In genomic region chr11:67431346-67432249, GRCh38 we compare ENCODE assay signal across 24 cellular contexts. TPM values are rescaled to one million over a fixed set of nuclear protein-coding genes. Genes with fewer than 3 reads are reported as not detected.
DNase-seq lines count a peak whose midpoint lies in the region; ATAC-seq, FAIRE-seq and TF ChIP-seq lines count a peak whose summit lies in the region.
"Had no signal": no experiment of that assay in that cellular context is flagged by ENCODE, and none has a peak within 500 bp of the region (broad histone marks: within the 10 kb centered on the region; RNA-seq: fewer than 3 reads in every experiment).

No MANE protein-coding gene starts in this region.

- H3K79me2 ChIP-seq in K562 (ENCODE audit: control insufficient read depth, insufficient read depth, low read length), result peaks cover 25% of the 10 kb centered on the region
- H3K79me2 ChIP-seq in trophoblast cell (ENCODE audit: control insufficient read depth, insufficient read depth, low read length, poor library complexity), result peaks cover 5% of the 10 kb centered on the region

- no peak for DNase-seq in activated CD8-positive, alpha-beta memory T cell treated with anti-CD3 and anti-CD28 coated beads, Interleukin-2, amount 10 ng/mL, durations not matched to agents 7 days and 5 days
- no peak for DNase-seq in activated CD8-positive, alpha-beta memory T cell treated with anti-CD3 and anti-CD28 coated beads, Interleukin-2, amount 50 U/mL, for 48 hours
- no peak for DNase-seq in RWPE1 (ENCODE audit: low spot score)
- DNase-seq in K562 (ENCODE audit: extremely low read depth in 1 of 4, low spot score in 3 of 4), result no peak
- peak; percentile 30 to 32 for DNase-seq in trophoblast cell
- no peak for DNase-seq in SK-N-DZ (ENCODE audit: low spot score)
- DNase-seq: activated CD4-positive, CD25-positive, alpha-beta regulatory T cell; COR-L47; cortex of kidney; erythroblast; GOT3; NCI-H1417 treated with DMSO at 0.1 percent for 48 hours; NCI-H2171 treated with DMSO at 0.1 percent for 48 hours; NCI-H82; SW 1271 had no signal

- TF ChIP-seq POLR2A in K562 (conservative IDR thresholded peaks at IDR 0.05), result no peak

- TF ChIP-seq EP300 in K562 (IDR thresholded peaks at IDR 0.05; ENCODE audit: low read length), result no peak

- ATAC-seq in activated CD8-positive, alpha-beta memory T cell treated with anti-CD3 and anti-CD28 coated beads, Interleukin-2, amount 10 ng/mL, durations not matched to agents 7 days and 5 days, result no peak
- ATAC-seq in K562, result no peak
- ATAC-seq in HG02610 (IDR thresholded peaks at IDR 0.05; ENCODE audit: unreplicated experiment), result no peak
- ATAC-seq in HG02884 (IDR thresholded peaks at IDR 0.05; ENCODE audit: unreplicated experiment), result no peak
- ATAC-seq: gastroesophageal sphincter had no signal

- H3K36me3 Mint-ChIP-seq in activated CD8-positive, alpha-beta memory T cell treated with anti-CD3 and anti-CD28 coated beads, Interleukin-2, amount 10 ng/mL, durations not matched to agents 7 days and 5 days, result peaks cover 34% of the 10 kb centered on the region

- H3K14ac ChIP-seq in trophoblast cell (ENCODE audit: low read length), result no peak overlapping the region

- WGBS in K562 (ENCODE audit: insufficient coverage, low coverage, missing lambda C conversion rate), result 93% methylated on average over 22 of the region's 24 CpGs
- WGBS in trophoblast cell (ENCODE audit: extremely low coverage, insufficient coverage, insufficient read length), result no CpG with 5 or more reads among the region's 24 CpGs

- no peak overlapping the region for H4K8ac ChIP-seq in trophoblast cell (ENCODE audit: low read depth, low read length)

- no peak overlapping the region for H3K18ac ChIP-seq in trophoblast cell (ENCODE audit: low read length)

- no peak for TF ChIP-seq RAD21 in K562 (CRISPR knock-in tag; conservative IDR thresholded peaks at IDR 0.05 in 1 of 2, IDR thresholded peaks at IDR 0.05 in 1 of 2)

- H3K9me3 ChIP-seq in K562 (replicated peaks; ENCODE audit: control insufficient read depth, insufficient read depth, low read depth, low read length), result no peaks in the 10 kb centered on the region
- no peaks in the 10 kb centered on the region for H3K9me3 ChIP-seq in trophoblast cell (ENCODE audit: insufficient read depth, low read depth, low read length)
- H3K9me3 ChIP-seq: ascending aorta, gastroesophageal sphincter had no signal

- H3K4me1 ChIP-seq in K562 (replicated peaks in 1 of 2; ENCODE audit: control insufficient read depth in 2 of 2, insufficient read depth in 2 of 2, low read length in 2 of 2), result peaks cover 22 to 62% of the 10 kb centered on the region in 2 experiments
- peaks cover 6 to 22% of the 10 kb centered on the region in 2 experiments for H3K4me1 ChIP-seq in trophoblast cell (ENCODE audit: control insufficient read depth in 1 of 2, insufficient read depth in 2 of 2, low read length in 2 of 2)

- H3K23ac ChIP-seq in trophoblast cell (ENCODE audit: low read length), result no peak overlapping the region

- no peak overlapping the region for H3K4me3 Mint-ChIP-seq in activated CD8-positive, alpha-beta memory T cell treated with anti-CD3 and anti-CD28 coated beads, Interleukin-2, amount 10 ng/mL, durations not matched to agents 7 days and 5 days

- H3K9me1 ChIP-seq in K562 (ENCODE audit: control insufficient read depth, insufficient read depth, low read length), result peaks cover 7% of the 10 kb centered on the region

- no TSS peak for BruUV-seq in K562 (replicated peaks; lab: Mats Ljungman, UMichigan)

- no peak overlapping the region for H2BK120ac ChIP-seq in trophoblast cell (ENCODE audit: insufficient read depth, low read length, poor library complexity)

- peak overlapping the region; percentile 87; the same call in 1 of the 2 replicates for H3K27ac ChIP-seq in RWPE1
- no peak overlapping the region for H3K27ac ChIP-seq in K562 (ENCODE audit: extremely low read depth, low read depth, low read length)
- H3K27ac ChIP-seq in trophoblast cell (ENCODE audit: low read depth, low read length), result no peak overlapping the region
- H3K27ac ChIP-seq: ascending aorta, gastroesophageal sphincter had no signal

- no peaks in the 10 kb centered on the region for H3K27me3 Mint-ChIP-seq in activated CD8-positive, alpha-beta memory T cell treated with anti-CD3 and anti-CD28 coated beads, Interleukin-2, amount 10 ng/mL, durations not matched to agents 7 days and 5 days

- CTCF ChIA-PET in activated CD8-positive, alpha-beta memory T cell treated with anti-CD3 and anti-CD28 coated beads, Interleukin-2, amount 10 ng/mL, durations not matched to agents 7 days and 5 days (lab: Charles Lee), result interaction anchor here (8.0 kb wide), 1 partner anchor 29 kb away, joined by 96 read pairs; the partner anchor contains the start of genes PPP1CA and TBC1D10C
- CTCF ChIA-PET in RWPE1 (lab: Yijun Ruan, JAX) (interaction anchor here (0.7 kb wide), 1 partner anchor 8 kb away, joined by 4 read pairs; no protein-coding TSS in a partner anchor), K562 (lab: Yijun Ruan, JAX; ENCODE audit: low intra/inter-chr PET ratio) (no interaction called here)

- no peak overlapping the region for H4K12ac ChIP-seq in trophoblast cell (ENCODE audit: low read depth, low read length)

- H2AK5ac ChIP-seq in trophoblast cell (ENCODE audit: low read length), result no peak overlapping the region

- no peak for FAIRE-seq in K562 (lab: Jason Lieb, UNC)
- FAIRE-seq: RCC 7860 had no signal

- intact Hi-C loops in K562 (cut with micrococcal nuclease), result no loop called here

- POLR2A ChIA-PET in RWPE1 (lab: Yijun Ruan, JAX; ENCODE audit: low non-redundant PET), result interaction anchor here (0.6 kb wide), 1 partner anchor 12 kb away, joined by 3 read pairs; the partner anchor contains the start of gene CORO1B
- POLR2A ChIA-PET in K562 (lab: Yijun Ruan, JAX), result interaction anchor here (1.1 to 3.6 kb wide), 2 partner anchors 6 to 10 kb away, joined by 3 to 21 read pairs; partner anchors contain the start of gene PTPRCAP

- no peak overlapping the region for H4K91ac ChIP-seq in trophoblast cell (ENCODE audit: low read depth, low read length)

- H2BK12ac ChIP-seq in trophoblast cell (ENCODE audit: low read length), result no peak overlapping the region

- no peak overlapping the region for H3K4me2 ChIP-seq in K562 (ENCODE audit: insufficient read depth, low read length)
- no peak overlapping the region for H3K4me2 ChIP-seq in trophoblast cell (ENCODE audit: low read length)

- in situ Hi-C loops in K562 (cut with MboI), result no loop called here

- H2AFZ ChIP-seq in K562 (ENCODE audit: low read depth, low read length) (no peak overlapping the region), trophoblast cell (ENCODE audit: insufficient read depth, low read length, poor library complexity) (no peak overlapping the region)

- no peaks in the 10 kb centered on the region for H3K9me3 Mint-ChIP-seq in activated CD8-positive, alpha-beta memory T cell treated with anti-CD3 and anti-CD28 coated beads, Interleukin-2, amount 10 ng/mL, durations not matched to agents 7 days and 5 days (ENCODE audit: low read depth)

- no peak overlapping the region for H2BK5ac ChIP-seq in trophoblast cell (ENCODE audit: low read depth, low read length, poor library complexity)

- H3K27ac Mint-ChIP-seq in activated CD8-positive, alpha-beta memory T cell treated with anti-CD3 and anti-CD28 coated beads, Interleukin-2, amount 10 ng/mL, durations not matched to agents 7 days and 5 days, result peak overlapping the region; percentile 41

- H3K4ac ChIP-seq in trophoblast cell (ENCODE audit: low read depth, low read length), result no peak overlapping the region

- H3K27me3 ChIP-seq in K562 (ENCODE audit: control insufficient read depth in 2 of 2, insufficient read depth in 2 of 2, low read length in 2 of 2), result no peaks in the 10 kb centered on the region
- no peaks in the 10 kb centered on the region for H3K27me3 ChIP-seq in trophoblast cell (ENCODE audit: insufficient read depth, low read length)
- H3K27me3 ChIP-seq: ascending aorta, gastroesophageal sphincter had no signal

- H3K79me1 ChIP-seq in trophoblast cell (ENCODE audit: low read length), result peaks cover 11% of the 10 kb centered on the region

- H3K9ac ChIP-seq in K562 (ENCODE audit: insufficient read depth in 1 of 2, low read depth in 2 of 2, low read length in 2 of 2), result peak overlapping the region in 1 of 2 experiments; percentile 48; a peak in 1 of 4 replicates
- H3K9ac ChIP-seq in trophoblast cell (ENCODE audit: low read length), result no peak overlapping the region

- H3K36me3 ChIP-seq in K562 (ENCODE audit: control insufficient read depth, insufficient read depth, low read length), result peaks cover 70% of the 10 kb centered on the region; the same call in 2 of the 3 replicates
- peaks cover 60 to 62% of the 10 kb centered on the region in 2 experiments for H3K36me3 ChIP-seq in trophoblast cell (ENCODE audit: control insufficient read depth in 1 of 2, insufficient read depth in 2 of 2, low read length in 2 of 2)

- peaks cover 68% of the 10 kb centered on the region for H3K4me1 Mint-ChIP-seq in activated CD8-positive, alpha-beta memory T cell treated with anti-CD3 and anti-CD28 coated beads, Interleukin-2, amount 10 ng/mL, durations not matched to agents 7 days and 5 days

- H3K4me3 ChIP-seq in K562, result no peak overlapping the region
- H3K4me3 ChIP-seq in trophoblast cell (ENCODE audit: low read depth, low read length), result no peak overlapping the region
- H3K4me3 ChIP-seq: ascending aorta, gastroesophageal sphincter had no signal

- no peaks in the 10 kb centered on the region for H4K20me1 ChIP-seq in K562 (replicated peaks; ENCODE audit: control insufficient read depth, insufficient read depth, low read length)

- TF ChIP-seq CTCF in RWPE1 (conservative IDR thresholded peaks at IDR 0.05; ENCODE audit: low read depth) (no peak), K562 (IDR thresholded peaks at IDR 0.05 in 2 of 3, conservative IDR thresholded peaks at IDR 0.05 in 1 of 3; ENCODE audit: insufficient read depth in 2 of 3, low read depth in 1 of 3, low read length in 3 of 3) (no peak)

RNA-seq across cellular contexts. Expression of gene RPS6KB2, which starts 3.3 kb away (rescaled TPM):
- total RNA-seq in activated CD8-positive, alpha-beta memory T cell treated with anti-CD3 and anti-CD28 coated beads, Interleukin-2, amount 10 ng/mL, durations not matched to agents 7 days and 5 days, result 10 to 100 TPM; 63.3 to 65.0 TPM
- total RNA-seq in K562 (2011; cell fraction: chromatin; rRNA removed; ENCODE audit: low replicate concordance), result 106 and 334 TPM in 2 replicates
- total RNA-seq in K562 (2011; cell fraction: nucleolus; rRNA removed), result 232 and 293 TPM in 2 replicates
- total RNA-seq in K562 (2011; cell fraction: nucleoplasm; rRNA removed), result 151 and 161 TPM in 2 replicates
- 115 and 132 TPM in 2 replicates for total RNA-seq in K562 (2014; rRNA removed)
- 23.8 and 33.6 TPM in 2 replicates for total RNA-seq in K562 (2014; rRNA removed; fragmentation: Illumina TruSeq; extraction: Trizol)
- 73.0 and 74.5 TPM in 2 replicates for total RNA-seq in K562 (2015; rRNA removed; fragmentation: Illumina TruSeq; extraction: Trizol)
- total RNA-seq in K562 (2021), result 98.8 and 101 TPM in 2 replicates
- polyA plus RNA-seq in K562 (2011; rRNA removed), result 75.5 and 82.6 TPM in 2 replicates
- 85.9 and 172 TPM in 2 replicates for polyA plus RNA-seq in K562 (2011; cell fraction: cytosol; rRNA removed)
- 259 and 345 TPM in 2 replicates for polyA plus RNA-seq in K562 (2011; cell fraction: nucleus; rRNA removed)
- 64.6 and 80.7 TPM in 2 replicates for polyA plus RNA-seq in K562 (2012)
- 84.2 and 101 TPM in 2 replicates for polyA plus RNA-seq in K562 (2014; fragmentation: Illumina TruSeq; extraction: Trizol)
- polyA plus RNA-seq in K562 (2014; fragmentation: Nextera tagmentation; extraction: Ambion mirVana), result 1 to 10 TPM in 1 of 2 experiments, under 1 TPM in 1; 0.42 to 3.1 TPM
- polyA plus RNA-seq in K562 (2014; rRNA removed), result 122 and 132 TPM in 2 replicates
- 44.1 and 67.9 TPM in 2 replicates for polyA minus RNA-seq in K562 (2011; rRNA and poly(A)+ RNA removed)
- 44.3 and 51.4 TPM in 2 replicates for polyA minus RNA-seq in K562 (2011; cell fraction: cytosol; rRNA and poly(A)+ RNA removed)
- 68.7 and 72.5 TPM in 2 replicates for polyA minus RNA-seq in K562 (2011; cell fraction: nucleus; rRNA and poly(A)+ RNA removed)
- 44.6 and 46.2 TPM in 2 replicates for polyA plus RNA-seq in trophoblast cell (2013)
- 116 and 124 TPM in 2 replicates for polyA plus RNA-seq in SK-N-DZ (2014; cell fraction: cytosol; rRNA removed)
- 201 and 220 TPM in 2 replicates for polyA plus RNA-seq in SK-N-DZ (2014; cell fraction: nucleus; rRNA removed)

RNA-seq across cellular contexts. Expression of gene PTPRCAP, which starts 5.9 kb away (rescaled TPM):
- total RNA-seq in activated CD8-positive, alpha-beta memory T cell treated with anti-CD3 and anti-CD28 coated beads, Interleukin-2, amount 10 ng/mL, durations not matched to agents 7 days and 5 days, result 100 to 1,000 TPM; 390 to 424 TPM
- total RNA-seq in K562 (2011; cell fraction: chromatin; rRNA removed; ENCODE audit: low replicate concordance), result 2.2 and 10.5 TPM in 2 replicates
- 8.8 and 10.2 TPM in 2 replicates for total RNA-seq in K562 (2011; cell fraction: nucleolus; rRNA removed)
- total RNA-seq in K562 (2011; cell fraction: nucleoplasm; rRNA removed), result 1.9 and 2.4 TPM in 2 replicates
- total RNA-seq in K562 (2014; rRNA removed), result 0.45 and 1.9 TPM in 2 replicates
- total RNA-seq in K562 (2014; rRNA removed; fragmentation: Illumina TruSeq; extraction: Trizol), result not detected in 2 replicates
- total RNA-seq in K562 (2015; rRNA removed; fragmentation: Illumina TruSeq; extraction: Trizol), result 0.22 and 0.49 TPM in 2 replicates
- total RNA-seq in K562 (2021), result 1.1 and 1.5 TPM in 2 replicates
- polyA plus RNA-seq in K562 (2011; rRNA removed), result 0.51 and 0.64 TPM in 2 replicates
- polyA plus RNA-seq in K562 (2011; cell fraction: cytosol; rRNA removed), result 0.41 and 2.2 TPM in 2 replicates
- polyA plus RNA-seq in K562 (2011; cell fraction: nucleus; rRNA removed), result 10.9 and 26.0 TPM in 2 replicates
- 1.5 and 3.4 TPM in 2 replicates for polyA plus RNA-seq in K562 (2012)
- not detected in 2 replicates for polyA plus RNA-seq in K562 (2014; fragmentation: Illumina TruSeq; extraction: Trizol)
- polyA plus RNA-seq in K562 (2014; fragmentation: Nextera tagmentation; extraction: Ambion mirVana), result not detected
- polyA plus RNA-seq in K562 (2014; rRNA removed), result 0.85 and 2.0 TPM in 2 replicates
- 0.18 and 0.21 TPM in 2 replicates for polyA minus RNA-seq in K562 (2011; rRNA and poly(A)+ RNA removed)
- not detected in 2 replicates for polyA minus RNA-seq in K562 (2011; cell fraction: cytosol; rRNA and poly(A)+ RNA removed)
- polyA minus RNA-seq in K562 (2011; cell fraction: nucleus; rRNA and poly(A)+ RNA removed), result 1.4 and 3.2 TPM in 2 replicates
- polyA plus RNA-seq in trophoblast cell (2013), result 0.22 and 0.33 TPM in 2 replicates
- 1.8 TPM in 1 of 2 replicates, not detected in the other for polyA plus RNA-seq in SK-N-DZ (2014; cell fraction: cytosol; rRNA removed)
- 2.7 and 7.3 TPM in 2 replicates for polyA plus RNA-seq in SK-N-DZ (2014; cell fraction: nucleus; rRNA removed)

RNA-seq across cellular contexts. Expression of gene CORO1B, which starts 11.7 kb away (rescaled TPM):
- total RNA-seq in activated CD8-positive, alpha-beta memory T cell treated with anti-CD3 and anti-CD28 coated beads, Interleukin-2, amount 10 ng/mL, durations not matched to agents 7 days and 5 days, result 10 to 100 TPM; 61.0 to 62.6 TPM
- 31.2 and 107 TPM in 2 replicates for total RNA-seq in K562 (2011; cell fraction: chromatin; rRNA removed; ENCODE audit: low replicate concordance)
- total RNA-seq in K562 (2011; cell fraction: nucleolus; rRNA removed), result 111 and 119 TPM in 2 replicates
- total RNA-seq in K562 (2011; cell fraction: nucleoplasm; rRNA removed), result 33.6 and 41.0 TPM in 2 replicates
- total RNA-seq in K562 (2014; rRNA removed) (120 and 167 TPM in 2 replicates), K562 (2014; rRNA removed; fragmentation: Illumina TruSeq; extraction: Trizol) (5.2 and 14.6 TPM in 2 replicates), K562 (2015; rRNA removed; fragmentation: Illumina TruSeq; extraction: Trizol) (73.6 and 73.9 TPM in 2 replicates), K562 (2021) (98.1 and 107 TPM in 2 replicates)
- polyA plus RNA-seq in K562 (2011; rRNA removed) (45.1 and 84.3 TPM in 2 replicates), K562 (2014; fragmentation: Illumina TruSeq; extraction: Trizol) (66.3 and 93.6 TPM in 2 replicates), K562 (2014; fragmentation: Nextera tagmentation; extraction: Ambion mirVana) (1 to 10 TPM in 1 of 2 experiments, under 1 TPM in 1; 0.23 to 1.0 TPM), K562 (2014; rRNA removed) (87.8 and 98.1 TPM in 2 replicates)
- 89.0 and 162 TPM in 2 replicates for polyA plus RNA-seq in K562 (2011; cell fraction: cytosol; rRNA removed)
- 134 and 224 TPM in 2 replicates for polyA plus RNA-seq in K562 (2011; cell fraction: nucleus; rRNA removed)
- 82.1 and 171 TPM in 2 replicates for polyA plus RNA-seq in K562 (2012)
- polyA minus RNA-seq in K562 (2011; rRNA and poly(A)+ RNA removed), result 26.3 and 36.5 TPM in 2 replicates
- polyA minus RNA-seq in K562 (2011; cell fraction: cytosol; rRNA and poly(A)+ RNA removed), result 64.5 and 70.8 TPM in 2 replicates
- 51.2 and 64.8 TPM in 2 replicates for polyA minus RNA-seq in K562 (2011; cell fraction: nucleus; rRNA and poly(A)+ RNA removed)
- 122 and 131 TPM in 2 replicates for polyA plus RNA-seq in trophoblast cell (2013)
- 48.5 and 52.3 TPM in 2 replicates for polyA plus RNA-seq in SK-N-DZ (2014; cell fraction: cytosol; rRNA removed)
- 71.9 and 84.5 TPM in 2 replicates for polyA plus RNA-seq in SK-N-DZ (2014; cell fraction: nucleus; rRNA removed)

RNA-seq across cellular contexts. Expression of gene CARNS1, which starts 16.1 kb away (rescaled TPM):
- 1 to 10 TPM; 1.3 TPM for total RNA-seq in activated CD8-positive, alpha-beta memory T cell treated with anti-CD3 and anti-CD28 coated beads, Interleukin-2, amount 10 ng/mL, durations not matched to agents 7 days and 5 days
- total RNA-seq in K562 (2011; cell fraction: chromatin; rRNA removed; ENCODE audit: low replicate concordance), result 0.49 TPM in 1 of 2 replicates, not detected in the other
- 0.13 and 0.17 TPM in 2 replicates for total RNA-seq in K562 (2011; cell fraction: nucleolus; rRNA removed)
- 0.15 TPM in 2 replicates for total RNA-seq in K562 (2011; cell fraction: nucleoplasm; rRNA removed)
- total RNA-seq in K562 (2014; rRNA removed) (0.12 and 0.18 TPM in 2 replicates), K562 (2014; rRNA removed; fragmentation: Illumina TruSeq; extraction: Trizol) (not detected in 2 replicates), K562 (2015; rRNA removed; fragmentation: Illumina TruSeq; extraction: Trizol) (0.04 TPM in 1 of 2 replicates, not detected in the other), K562 (2021) (0.07 and 0.13 TPM in 2 replicates)
- polyA plus RNA-seq in K562 (2011; rRNA removed) (0.04 and 0.06 TPM in 2 replicates), K562 (2014; fragmentation: Illumina TruSeq; extraction: Trizol) (0.06 and 0.07 TPM in 2 replicates), K562 (2014; fragmentation: Nextera tagmentation; extraction: Ambion mirVana) (under 1 TPM in 1 of 2 experiments, not detected in 1; 0.01 TPM), K562 (2014; rRNA removed) (0.03 and 0.07 TPM in 2 replicates)
- polyA plus RNA-seq in K562 (2011; cell fraction: cytosol; rRNA removed), result 0.03 and 0.15 TPM in 2 replicates
- 0.11 and 0.37 TPM in 2 replicates for polyA plus RNA-seq in K562 (2011; cell fraction: nucleus; rRNA removed)
- polyA plus RNA-seq in K562 (2012), result 0.17 and 0.24 TPM in 2 replicates
- polyA minus RNA-seq in K562 (2011; rRNA and poly(A)+ RNA removed), result 0.04 TPM in 1 of 2 replicates, not detected in the other
- not detected in 2 replicates for polyA minus RNA-seq in K562 (2011; cell fraction: cytosol; rRNA and poly(A)+ RNA removed)
- polyA minus RNA-seq in K562 (2011; cell fraction: nucleus; rRNA and poly(A)+ RNA removed), result not detected in 2 replicates
- 0.03 TPM in 2 replicates for polyA plus RNA-seq in trophoblast cell (2013)
- not detected in 2 replicates for polyA plus RNA-seq in SK-N-DZ (2014; cell fraction: cytosol; rRNA removed)
- not detected in 2 replicates for polyA plus RNA-seq in SK-N-DZ (2014; cell fraction: nucleus; rRNA removed)

RNA-seq across cellular contexts. Expression of gene GPR152, which starts 20.9 kb away (rescaled TPM):
- not detected for total RNA-seq in activated CD8-positive, alpha-beta memory T cell treated with anti-CD3 and anti-CD28 coated beads, Interleukin-2, amount 10 ng/mL, durations not matched to agents 7 days and 5 days
- total RNA-seq in K562 (2011; cell fraction: chromatin; rRNA removed; ENCODE audit: low replicate concordance), result not detected in 2 replicates
- total RNA-seq in K562 (2011; cell fraction: nucleolus; rRNA removed), result not detected in 2 replicates
- not detected in 2 replicates for total RNA-seq in K562 (2011; cell fraction: nucleoplasm; rRNA removed)
- not detected in 2 replicates for total RNA-seq in K562 (2014; rRNA removed)
- total RNA-seq in K562 (2014; rRNA removed; fragmentation: Illumina TruSeq; extraction: Trizol), result not detected in 2 replicates
- total RNA-seq in K562 (2015; rRNA removed; fragmentation: Illumina TruSeq; extraction: Trizol), result not detected in 2 replicates
- total RNA-seq in K562 (2021), result not detected in 2 replicates
- polyA plus RNA-seq in K562 (2011; rRNA removed), result not detected in 2 replicates
- not detected in 2 replicates for polyA plus RNA-seq in K562 (2011; cell fraction: cytosol; rRNA removed)
- not detected in 2 replicates for polyA plus RNA-seq in K562 (2011; cell fraction: nucleus; rRNA removed)
- not detected in 2 replicates for polyA plus RNA-seq in K562 (2012)
- polyA plus RNA-seq in K562 (2014; fragmentation: Illumina TruSeq; extraction: Trizol), result not detected in 2 replicates
- not detected for polyA plus RNA-seq in K562 (2014; fragmentation: Nextera tagmentation; extraction: Ambion mirVana)
- polyA plus RNA-seq in K562 (2014; rRNA removed), result not detected in 2 replicates
- not detected in 2 replicates for polyA minus RNA-seq in K562 (2011; rRNA and poly(A)+ RNA removed)
- polyA minus RNA-seq in K562 (2011; cell fraction: cytosol; rRNA and poly(A)+ RNA removed), result not detected in 2 replicates
- polyA minus RNA-seq in K562 (2011; cell fraction: nucleus; rRNA and poly(A)+ RNA removed), result not detected in 2 replicates
- polyA plus RNA-seq in trophoblast cell (2013), result not detected in 2 replicates
- not detected in 2 replicates for polyA plus RNA-seq in SK-N-DZ (2014; cell fraction: cytosol; rRNA removed)
- not detected in 2 replicates for polyA plus RNA-seq in SK-N-DZ (2014; cell fraction: nucleus; rRNA removed)
- total RNA-seq: A673, ascending aorta, gastroesophageal sphincter, LHCN-M2, lower leg skin, pulmonary artery endothelial cell had no signal

Comparison
In these comparisons a context has a peak if more than half of its experiments do, and no peak if none do; other contexts are left out.
1. DNase-seq: peak in trophoblast cell (2 of 2); none in activated CD8-positive, alpha-beta memory T cell treated with anti-CD3 and anti-CD28 coated beads, Interleukin-2, amount 10 ng/mL, durations not matched to agents 7 days and 5 days (single experiment), activated CD8-positive, alpha-beta memory T cell treated with anti-CD3 and anti-CD28 coated beads, Interleukin-2, amount 50 U/mL, for 48 hours (single experiment), RWPE1 (single experiment), K562 (0 of 4) and SK-N-DZ (single experiment).
2. RNA of gene PTPRCAP, which starts 5.9 kb away (total RNA-seq): 390 to 424 TPM in activated CD8-positive, alpha-beta memory T cell treated with anti-CD3 and anti-CD28 coated beads, Interleukin-2, amount 10 ng/mL, durations not matched to agents 7 days and 5 days; 0.22 to 10.5 TPM in K562; every median in the first group is over 10 times any median in the second.